13 cellular contexts compared by ENCODE assay signal in the genomic region with DNA sequence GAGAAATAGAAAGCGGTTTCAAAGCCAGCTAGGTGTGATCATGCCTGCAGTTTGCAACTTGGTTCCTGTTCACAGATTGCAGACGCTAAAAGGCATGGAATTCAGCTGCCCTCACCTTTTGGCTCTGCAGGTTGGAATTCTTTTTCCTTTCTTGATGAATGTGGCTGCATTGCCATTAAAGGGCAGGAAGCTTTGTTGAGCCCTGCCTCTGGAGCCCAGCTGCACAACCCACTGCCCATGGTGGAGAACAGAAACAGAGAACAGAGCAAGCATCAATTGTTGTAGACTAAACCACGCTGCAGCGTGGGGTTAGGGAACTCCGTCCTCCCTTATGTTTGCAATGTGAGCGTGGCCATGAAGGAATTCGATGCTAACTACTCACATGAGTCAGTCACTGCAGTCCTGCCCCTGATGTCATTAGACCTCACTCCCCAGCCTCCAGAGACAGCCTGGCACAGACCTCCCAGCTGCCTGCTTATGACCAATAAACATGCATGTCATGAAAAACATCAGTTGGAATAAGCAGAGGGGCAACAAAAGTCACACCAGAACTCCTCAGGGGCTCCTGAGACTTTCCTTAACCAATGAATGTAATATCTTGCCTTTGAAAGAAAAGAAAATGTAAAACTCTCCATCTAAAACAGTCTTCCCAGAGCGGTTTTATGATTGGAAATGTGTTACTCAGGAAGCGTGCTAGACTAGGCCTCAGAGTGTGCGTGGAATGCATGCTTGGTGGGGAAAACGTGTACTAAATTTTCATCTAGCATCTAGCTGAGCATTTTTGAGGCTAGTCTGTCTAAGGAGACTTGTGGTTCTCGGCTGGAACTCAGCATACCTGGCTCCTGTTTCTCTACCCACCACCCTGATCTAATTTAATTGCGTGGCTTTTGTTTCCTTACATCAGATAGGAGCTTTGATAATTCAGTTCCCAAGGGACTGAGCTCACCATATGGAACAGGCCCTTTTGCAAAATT.
DNase-seq lines count a peak whose midpoint lies in the region; ATAC-seq and TF ChIP-seq lines count a peak whose summit lies in the region.
"Had no signal": no experiment of that assay in that cellular context is flagged by ENCODE, and none has a peak within 500 bp of the region (broad histone marks: within the 10 kb centered on the region; RNA-seq: fewer than 3 reads in every experiment).

No MANE protein-coding gene starts in this region.

- H3K9me3 ChIP-seq in smooth muscle cell (replicated peaks; ENCODE audit: low read depth), result no peaks in the 10 kb centered on the region
- no peaks in the 10 kb centered on the region for H3K9me3 ChIP-seq in spleen
- H3K9me3 ChIP-seq in colonic mucosa, result no peaks in the 10 kb centered on the region
- H3K9me3 ChIP-seq: adrenal gland had no signal

- peaks cover 66% of the 10 kb centered on the region for H3K4me1 Mint-ChIP-seq in HFFc6 (ENCODE audit: low read depth)
- H3K4me1 Mint-ChIP-seq: naive B cell, T-cell had no signal

- H3K79me2 ChIP-seq in smooth muscle cell (ENCODE audit: low read depth), result no peaks in the 10 kb centered on the region

- no peaks in the 10 kb centered on the region for H3K9me3 Mint-ChIP-seq in HFFc6
- H3K9me3 Mint-ChIP-seq: T-cell had no signal

- H3K27me3 Mint-ChIP-seq in HFFc6 (ENCODE audit: insufficient read depth), result peaks cover 4% of the 10 kb centered on the region
- H3K27me3 Mint-ChIP-seq: naive B cell had no signal

- 37% methylated on average over 13 of the region's 13 CpGs for WGBS in smooth muscle cell (ENCODE audit: low lambda C conversion rate)
- 86 to 92% (median 87%) methylated on average over 13 of the region's 13 CpGs for WGBS in spleen, 5 donors

- intact Hi-C loops in spleen (cut with DNase I; ENCODE audit: low total_unique reads), result no loop called here
- intact Hi-C loops in colonic mucosa (cut with DNase I), result no loop called here

- H3K9ac ChIP-seq in smooth muscle cell (ENCODE audit: low read depth) (peak overlapping the region; percentile 70), colonic mucosa (ENCODE audit: low read depth in 2 of 2, low read length in 2 of 2) (no peak overlapping the region)

- H3K4me1 ChIP-seq in smooth muscle cell (ENCODE audit: low read depth) (peaks cover 32% of the 10 kb centered on the region), spleen (no peaks in the 10 kb centered on the region), colonic mucosa (no peaks in the 10 kb centered on the region)
- H3K4me1 ChIP-seq: adrenal gland had no signal

- H3K27me3 ChIP-seq in smooth muscle cell (ENCODE audit: low read depth) (no peaks in the 10 kb centered on the region), spleen (replicated peaks in 1 of 7) (no peaks in the 10 kb centered on the region), colonic mucosa (no peaks in the 10 kb centered on the region)
- H3K27me3 ChIP-seq: adrenal gland had no signal

- peak overlapping the region; percentile 39 for H3K4me2 ChIP-seq in smooth muscle cell

- H3K36me3 Mint-ChIP-seq in HFFc6 (ENCODE audit: low read depth), result no peaks in the 10 kb centered on the region
- H3K36me3 Mint-ChIP-seq: naive B cell, T-cell had no signal

- TF ChIP-seq CTCF in HFFc6 (IDR thresholded peaks at IDR 0.05) (no peak), fibroblast of villous mesenchyme (IDR thresholded peaks at IDR 0.05; ENCODE audit: insufficient read depth, low read depth, low read length) (no peak), smooth muscle cell (IDR thresholded peaks at IDR 0.05; ENCODE audit: borderline replicate concordance, insufficient read depth, poor library complexity, severe bottlenecking) (no peak), spleen (IDR thresholded peaks at IDR 0.05 in 8 of 11, conservative IDR thresholded peaks at IDR 0.05 in 3 of 11) (no peak), colonic mucosa (IDR thresholded peaks at IDR 0.05) (no peak)

- peak overlapping the region; percentile 36; the same call in 1 of the 2 replicates for H3K27ac Mint-ChIP-seq in HFFc6
- H3K27ac Mint-ChIP-seq: naive B cell, T-cell had no signal

- H3K27ac ChIP-seq in smooth muscle cell (ENCODE audit: low read depth) (peak overlapping the region; percentile 95), spleen (no peak overlapping the region), colonic mucosa (no peak overlapping the region)
- H3K27ac ChIP-seq: adrenal gland had no signal

- H3F3A ChIP-seq in smooth muscle cell (ENCODE audit: low read depth), result peaks cover 25% of the 10 kb centered on the region

- no peak overlapping the region for H2AFZ ChIP-seq in smooth muscle cell (ENCODE audit: low read depth)

- no peak overlapping the region for H3K4me3 ChIP-seq in fibroblast of villous mesenchyme (ENCODE audit: low read depth, low read length)
- no peak overlapping the region for H3K4me3 ChIP-seq in smooth muscle cell
- no peak overlapping the region for H3K4me3 ChIP-seq in spleen
- no peak overlapping the region for H3K4me3 ChIP-seq in colonic mucosa
- H3K4me3 ChIP-seq: adrenal gland had no signal

- peak; percentile 51 for DNase-seq in HFFc6
- peak; percentile 42 for DNase-seq in RKO (ENCODE audit: low spot score)
- DNase-seq in fibroblast of villous mesenchyme (ENCODE audit: low read depth), result peak; percentile 25
- DNase-seq in smooth muscle cell (lab: John Stamatoyannopoulos, UW; ENCODE audit: unreplicated experiment), result no peak
- DNase-seq in spleen, result no peak
- DNase-seq in NCI-H2081 treated with DMSO at 0.1 percent for 48 hours (lab: John Stamatoyannopoulos, UW), result no peak
- DNase-seq in colonic mucosa, result no peak
- DNase-seq: activated T-cell treated with anti-CD3 and anti-CD28 coated beads, Interleukin-2, amount 50 U/mL, for 1 hour; adrenal gland; naive B cell; T-cell had no signal

- H3K4me3 Mint-ChIP-seq in HFFc6, result no peak overlapping the region
- H3K4me3 Mint-ChIP-seq: T-cell had no signal

- no peaks in the 10 kb centered on the region for H4K20me1 ChIP-seq in smooth muscle cell (ENCODE audit: low read depth)

- TF ChIP-seq POLR2A in spleen (IDR thresholded peaks at IDR 0.05), result no peak

- no peaks in the 10 kb centered on the region for H3K36me3 ChIP-seq in smooth muscle cell (ENCODE audit: low read depth)
- no peaks in the 10 kb centered on the region for H3K36me3 ChIP-seq in spleen
- H3K36me3 ChIP-seq in colonic mucosa, result no peaks in the 10 kb centered on the region
- H3K36me3 ChIP-seq: adrenal gland had no signal

- no peak for ATAC-seq in HG02642 (IDR thresholded peaks at IDR 0.05; ENCODE audit: poor library complexity, unreplicated experiment)
- ATAC-seq: sciatic nerve, T-cell had no signal

Comparison
In these comparisons a context has a peak if more than half of its experiments do, and no peak if none do; other contexts are left out.
1. DNase-seq: peak in HFFc6 (single experiment), RKO (single experiment) and fibroblast of villous mesenchyme (single experiment); none in smooth muscle cell (single experiment), spleen (single experiment), NCI-H2081 treated with DMSO at 0.1 percent for 48 hours (single experiment) and colonic mucosa (single experiment).